Comparison of ENCODE assay signal across 23 cellular contexts in genomic region chr7:2148814-2149213, GRCh38.
"Had no signal": no experiment of that assay in that cellular context is flagged by ENCODE, and none has a peak within 500 bp of the region (broad histone marks: within the 10 kb centered on the region; RNA-seq: fewer than 3 reads in every experiment).

No MANE protein-coding gene starts in this region.

- H3K4me3 Mint-ChIP-seq: naive thymus-derived CD8-positive, alpha-beta T cell; nephron progenitor cell; stimulated activated memory B cell treated with anti-CD40 and anti-IgM and Interleukin-4, amounts not matched to agents 10 μg/mL and 1 μg/mL and 100 μg/mL, for 72 hours; type B pancreatic cell had no signal

- FAIRE-seq: endometrium, frontal cortex had no signal

- H3K36me3 ChIP-seq: prostate gland had no signal

- H3K9me3 Mint-ChIP-seq: naive thymus-derived CD8-positive, alpha-beta T cell; nephron progenitor cell; stimulated activated memory B cell treated with anti-CD40 and anti-IgM and Interleukin-4, amounts not matched to agents 10 μg/mL and 1 μg/mL and 100 μg/mL, for 72 hours; type B pancreatic cell had no signal

- H3K27me3 ChIP-seq: hepatocyte, left lung, right atrium auricular region, spleen, testis, tibial artery had no signal

- H3K27ac ChIP-seq: coronary artery, hepatocyte, left lung, lower lobe of right lung, prostate gland, right atrium auricular region, skin epidermis, spleen, testis, tibial artery had no signal

- H3K27ac Mint-ChIP-seq: stimulated activated memory B cell treated with anti-CD40 and anti-IgM and Interleukin-4, amounts not matched to agents 10 μg/mL and 1 μg/mL and 100 μg/mL, for 72 hours; type B pancreatic cell had no signal

- ATAC-seq: left cardiac atrium; left lung; lower lobe of right lung; naive thymus-derived CD8-positive, alpha-beta T cell; stimulated activated memory B cell treated with anti-CD40 and anti-IgM and Interleukin-4, amounts not matched to agents 10 μg/mL and 1 μg/mL and 100 μg/mL, for 72 hours; stimulated activated naive CD8-positive, alpha-beta T cell treated with anti-CD3 and anti-CD28 coated beads, Interleukin-15, Interleukin-2, amounts not matched to agents 100 U/mL and 50 U/mL, for 24 hours had no signal

- DNase-seq: dermis blood vessel endothelial cell; effector memory CD4-positive, alpha-beta T cell; head of caudate nucleus; left cardiac atrium; lower lobe of right lung; nephron progenitor cell; spleen; stimulated activated CD4-positive, alpha-beta T cell treated with anti-CD3 and anti-CD28 coated beads, Interleukin-4, amount 100 ng/mL, for 4 hours; stimulated activated naive CD8-positive, alpha-beta T cell treated with anti-CD3 and anti-CD28 coated beads, Interleukin-15, Interleukin-2, amounts not matched to agents 100 U/mL and 50 U/mL, for 24 hours; substantia nigra; testis; tibial artery had no signal

- H3K27me3 Mint-ChIP-seq: naive thymus-derived CD8-positive, alpha-beta T cell; stimulated activated memory B cell treated with anti-CD40 and anti-IgM and Interleukin-4, amounts not matched to agents 10 μg/mL and 1 μg/mL and 100 μg/mL, for 72 hours; type B pancreatic cell had no signal

- H3K9me3 ChIP-seq: left lung, lower lobe of right lung, prostate gland, right atrium auricular region, spleen, testis, tibial artery had no signal

- H3K4me2 ChIP-seq: hepatocyte had no signal

- H2AFZ ChIP-seq: hepatocyte had no signal

- H3K4me3 ChIP-seq: coronary artery, hepatocyte, left lung, lower lobe of right lung, prostate gland, right atrium auricular region, skin epidermis, spleen, testis, tibial artery had no signal

- H3K4me1 ChIP-seq: left lung, lower lobe of right lung, prostate gland, right atrium auricular region, tibial artery had no signal
